Comparison of ENCODE assay signal across 13 cellular contexts in the genomic region with DNA sequence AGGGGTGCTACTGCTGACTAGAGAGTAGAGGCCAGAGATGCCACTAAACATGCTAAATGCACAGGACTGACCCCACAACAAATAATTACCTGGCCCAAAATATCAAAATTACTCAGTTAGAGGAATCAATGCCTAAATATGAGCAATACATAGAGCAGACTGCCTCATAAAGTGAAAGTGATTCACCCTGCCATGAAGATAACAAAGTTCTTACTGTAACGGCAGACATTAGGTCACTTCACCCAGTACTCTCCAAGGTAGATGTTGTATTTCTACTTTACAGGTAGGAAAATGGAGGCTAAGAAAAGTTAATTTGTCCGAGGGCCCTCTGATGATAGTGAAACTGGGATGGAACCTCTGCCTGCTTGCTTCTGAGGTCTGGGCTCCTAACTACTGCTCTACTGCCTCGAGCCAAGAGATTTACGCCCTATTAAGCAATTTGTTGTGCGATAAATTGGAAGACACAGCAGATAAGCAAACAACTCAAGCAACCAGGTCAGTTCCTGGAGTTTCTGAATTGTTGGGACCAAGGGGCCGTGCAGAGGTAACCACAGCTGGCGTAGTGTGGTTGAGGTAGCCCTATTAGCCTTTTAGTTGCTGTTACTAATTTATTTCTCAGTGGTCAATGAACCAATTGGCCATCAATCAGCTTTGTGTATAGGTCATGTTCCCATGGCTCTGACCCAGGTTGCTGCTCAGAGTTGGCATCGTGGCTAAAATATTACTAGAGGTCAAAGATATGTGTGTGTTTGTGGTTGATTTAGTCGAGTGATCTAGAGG. TPM values are rescaled to one million over a fixed set of nuclear protein-coding genes. Genes with fewer than 3 reads are reported as not detected.
DNase-seq lines count a peak whose midpoint lies in the region; ATAC-seq and TF ChIP-seq lines count a peak whose summit lies in the region.
"Had no signal": no experiment of that assay in that cellular context is flagged by ENCODE, and none has a peak within 500 bp of the region (broad histone marks: within the 10 kb centered on the region; RNA-seq: fewer than 3 reads in every experiment).

No MANE protein-coding gene starts in this region.

- no peak overlapping the region for H3K23ac ChIP-seq in H9 (ENCODE audit: insufficient read length, low read depth, low read length)

- no peak overlapping the region for H2BK20ac ChIP-seq in H9 (ENCODE audit: low read depth, low read length, poor library complexity, severe bottlenecking)

- no peak overlapping the region for H4K5ac ChIP-seq in H9 (ENCODE audit: insufficient read length, low read depth, low read length)

- peak overlapping the region; percentile 95 to 100 (median 98) for H3K27ac ChIP-seq in BLaER1 treated with 17β-estradiol and CSF1 and Interleukin-3, amounts not matched to agents 10 nM and 100 nM
- no peak overlapping the region for H3K27ac ChIP-seq in H9 (ENCODE audit: insufficient read length, low read depth, low read length)
- H3K27ac ChIP-seq in gastroesophageal sphincter, result no peak overlapping the region

- H3K27me3 Mint-ChIP-seq in H9 (ENCODE audit: low read depth), result no peaks in the 10 kb centered on the region
- H3K27me3 Mint-ChIP-seq: brain had no signal

- no peak overlapping the region for H3K14ac ChIP-seq in H9 (ENCODE audit: insufficient read depth, low read length)

- no peak overlapping the region for H3K18ac ChIP-seq in H9 (ENCODE audit: insufficient read length, low read depth, low read length)

- H2AK5ac ChIP-seq in H9 (ENCODE audit: insufficient read length, low read length), result no peak overlapping the region

- no peaks in the 10 kb centered on the region for H3K79me2 ChIP-seq in H9 (ENCODE audit: insufficient read depth, low read length)

- no peak overlapping the region for H3K4ac ChIP-seq in H9 (ENCODE audit: low read depth, low read length)

- H2BK5ac ChIP-seq in H9 (ENCODE audit: insufficient read length, low read length), result no peak overlapping the region

- H3K9me3 Mint-ChIP-seq in H9, result no peaks in the 10 kb centered on the region
- H3K9me3 Mint-ChIP-seq: brain had no signal

- H3K4me3 ChIP-seq in BLaER1 treated with 17β-estradiol and CSF1 and Interleukin-3, amounts not matched to agents 10 nM and 100 nM, result peak overlapping the region in 6 of 10 experiments; percentile 8 to 35 (median 24); a peak in 5 of 20 replicates
- H3K4me3 ChIP-seq in gastroesophageal sphincter, result no peak overlapping the region
- H3K4me3 ChIP-seq: right atrium auricular region, stomach had no signal

- no peak overlapping the region for H4K8ac ChIP-seq in H9 (replicated peaks; ENCODE audit: insufficient read length, low read depth, low read length)

- no peak overlapping the region for H2BK15ac ChIP-seq in H9 (ENCODE audit: low read depth, low read length)

- peak; percentile 54 for DNase-seq in M059J (ENCODE audit: low read depth)
- DNase-seq in iris pigment epithelial cell (ENCODE audit: low read depth), result peak; percentile 46
- no peak for DNase-seq in H9
- DNase-seq in MV-4-11 (lab: John Stamatoyannopoulos, UW), result no peak
- no peak for DNase-seq in hypothalamus (lab: John Stamatoyannopoulos, UW)
- DNase-seq: NCI-H510A treated with DMSO at 0.1 percent for 48 hours, stomach had no signal

- H3K9me3 ChIP-seq in BLaER1 treated with 17β-estradiol and CSF1 and Interleukin-3, amounts not matched to agents 10 nM and 100 nM (replicated peaks in 1 of 11), result peaks cover 0 to 34% (median 29%) of the 10 kb centered on the region in 11 experiments; a peak in 18 of 22 replicates
- H3K9me3 ChIP-seq in H9 (ENCODE audit: control insufficient read depth, low read depth, low read length) (no peaks in the 10 kb centered on the region), gastroesophageal sphincter (no peaks in the 10 kb centered on the region)
- H3K9me3 ChIP-seq: right atrium auricular region, stomach had no signal

- H3K4me2 ChIP-seq in BLaER1 treated with 17β-estradiol and CSF1 and Interleukin-3, amounts not matched to agents 10 nM and 100 nM, result peak overlapping the region; percentile 61 to 90 (median 79)
- no peak overlapping the region for H3K4me2 ChIP-seq in H9 (ENCODE audit: insufficient read depth, insufficient read length, low read length)

- H2AFZ ChIP-seq in H9 (ENCODE audit: low read length), result no peak overlapping the region

- TF ChIP-seq CTCF in H9 (conservative IDR thresholded peaks at IDR 0.05) (no peak), gastroesophageal sphincter (IDR thresholded peaks at IDR 0.05) (no peak)

- H3K56ac ChIP-seq in H9 (ENCODE audit: insufficient read length, low read depth, low read length), result no peak overlapping the region

- no peak overlapping the region for H3T11ph ChIP-seq in H9 (ENCODE audit: low read length)

- ATAC-seq in GM21390 (IDR thresholded peaks at IDR 0.05; ENCODE audit: unreplicated experiment) (peak; percentile 49), gastroesophageal sphincter (no peak)

- TF ChIP-seq EP300 in gastroesophageal sphincter (IDR thresholded peaks at IDR 0.05), result no peak

- no peak overlapping the region for H2BK12ac ChIP-seq in H9 (ENCODE audit: insufficient read length, low read depth, low read length)

- peak overlapping the region; percentile 79 to 90 (median 84); a peak in 20 of 22 replicates for H3K9ac ChIP-seq in BLaER1 treated with 17β-estradiol and CSF1 and Interleukin-3, amounts not matched to agents 10 nM and 100 nM
- H3K9ac ChIP-seq in H9 (ENCODE audit: extremely low read depth, insufficient read length, low read length), result no peak overlapping the region

- H3K79me1 ChIP-seq in H9 (ENCODE audit: insufficient read depth, low read depth, low read length, poor library complexity, severe bottlenecking), result no peaks in the 10 kb centered on the region

- H3K23me2 ChIP-seq in H9 (ENCODE audit: insufficient read length, low read depth, low read length, poor library complexity, severe bottlenecking), result no peaks in the 10 kb centered on the region

- no peaks in the 10 kb centered on the region for H3K36me3 Mint-ChIP-seq in H9 (ENCODE audit: insufficient read depth in 1 of 3, low read depth in 3 of 3)
- H3K36me3 Mint-ChIP-seq: brain had no signal

- peaks cover 0 to 33% (median 0%) of the 10 kb centered on the region in 11 experiments; a peak in 9 of 22 replicates for H3K36me3 ChIP-seq in BLaER1 treated with 17β-estradiol and CSF1 and Interleukin-3, amounts not matched to agents 10 nM and 100 nM
- H3K36me3 ChIP-seq in gastroesophageal sphincter, result no peaks in the 10 kb centered on the region
- H3K36me3 ChIP-seq: right atrium auricular region, stomach had no signal

- H3K27ac Mint-ChIP-seq in H9, result no peak overlapping the region
- H3K27ac Mint-ChIP-seq: brain had no signal

- no CpG with 5 or more reads among the region's 9 CpGs for WGBS in H9 (ENCODE audit: extremely low coverage, insufficient read length, low lambda C conversion rate)
- WGBS in gastroesophageal sphincter (ENCODE audit: low coverage in 1 of 2), 2 donors, result 68 to 85% methylated on average over 6 to 7 of the region's 9 CpGs

- H4K20me1 ChIP-seq in BLaER1 treated with 17β-estradiol and CSF1 and Interleukin-3, amounts not matched to agents 10 nM and 100 nM, result no peaks in the 10 kb centered on the region
- H4K20me1 ChIP-seq in H9 (ENCODE audit: control insufficient read depth, insufficient read depth, insufficient read length), result no peaks in the 10 kb centered on the region

- H4K91ac ChIP-seq in H9 (ENCODE audit: insufficient read length, low read depth, low read length), result no peak overlapping the region

- H3K27me3 ChIP-seq in BLaER1 treated with 17β-estradiol and CSF1 and Interleukin-3, amounts not matched to agents 10 nM and 100 nM, result no peaks in the 10 kb centered on the region
- H3K27me3 ChIP-seq in H9 (ENCODE audit: insufficient read depth, low read length), result no peaks in the 10 kb centered on the region
- no peaks in the 10 kb centered on the region for H3K27me3 ChIP-seq in gastroesophageal sphincter
- H3K27me3 ChIP-seq: right atrium auricular region, stomach had no signal

- peaks cover 69 to 95% (median 91%) of the 10 kb centered on the region in 10 experiments for H3K4me1 ChIP-seq in BLaER1 treated with 17β-estradiol and CSF1 and Interleukin-3, amounts not matched to agents 10 nM and 100 nM
- H3K4me1 ChIP-seq in H9 (ENCODE audit: insufficient read depth, low read length) (no peaks in the 10 kb centered on the region), gastroesophageal sphincter (no peaks in the 10 kb centered on the region)

- no peaks in the 10 kb centered on the region for H3K4me1 Mint-ChIP-seq in H9
- H3K4me1 Mint-ChIP-seq: brain had no signal

- H2BK120ac ChIP-seq in H9 (ENCODE audit: low read depth, low read length, poor library complexity, severe bottlenecking), result no peak overlapping the region

- no peak overlapping the region for H3K4me3 Mint-ChIP-seq in H9
- H3K4me3 Mint-ChIP-seq: brain had no signal

- no peak for TF ChIP-seq POLR2A in gastroesophageal sphincter (IDR thresholded peaks at IDR 0.05)

RNA-seq across cellular contexts. Expression of a gene that starts 4.8 kb away (rescaled TPM):
- not detected in 2 replicates for total RNA-seq in M059J (2014; rRNA removed; shearing (Covaris generic))
- not detected in 2 replicates for total RNA-seq in H9 (2021)
- total RNA-seq in gastroesophageal sphincter, result under 1 TPM in 3 of 4 donors, not detected in 1; 0.15 to 0.58 (median 0.31) TPM

RNA-seq across cellular contexts. Expression of a gene that starts 43.0 kb away (rescaled TPM):
- 0.02 TPM in 2 replicates for total RNA-seq in M059J (2014; rRNA removed; shearing (Covaris generic))
- total RNA-seq in H9 (2021), result 0.04 TPM in 1 of 2 replicates, not detected in the other
- total RNA-seq in gastroesophageal sphincter, result under 1 TPM in 1 of 4 donors, not detected in 3; 0.13 TPM
- total RNA-seq: HT1080 had no signal

Comparison
In these comparisons a context has a peak if more than half of its experiments do, and no peak if none do; other contexts are left out.
1. H3K27ac ChIP-seq: peak in BLaER1 treated with 17β-estradiol and CSF1 and Interleukin-3, amounts not matched to agents 10 nM and 100 nM (11 of 11); none in H9 (single experiment) and gastroesophageal sphincter (0 of 4).
2. H3K4me3 ChIP-seq: peak in BLaER1 treated with 17β-estradiol and CSF1 and Interleukin-3, amounts not matched to agents 10 nM and 100 nM (6 of 10); none in gastroesophageal sphincter (0 of 2).
3. DNase-seq: peak in M059J (single experiment) and iris pigment epithelial cell (single experiment); none in H9 (single experiment), MV-4-11 (single experiment) and hypothalamus (0 of 51).